ENCODE assay signal across 17 cellular contexts in genomic region chr3:194869482-194870169, GRCh38.
DNase-seq lines count a peak whose midpoint lies in the region; ATAC-seq, FAIRE-seq and TF ChIP-seq lines count a peak whose summit lies in the region.
"Had no signal": no experiment of that assay in that cellular context is flagged by ENCODE, and none has a peak within 500 bp of the region (broad histone marks: within the 10 kb centered on the region; RNA-seq: fewer than 3 reads in every experiment).

No MANE protein-coding gene starts in this region.

- H3K9me2 ChIP-seq in OCI-LY7 (ENCODE audit: insufficient read depth, low read length), result no peaks in the 10 kb centered on the region

- POLR2A ChIA-PET in OCI-LY7 (lab: Charles Lee), result interaction anchor here (0.6 kb wide), 1 partner anchor 344 kb away, joined by 3 read pairs; no protein-coding TSS in a partner anchor
- POLR2A ChIA-PET in endothelial cell of umbilical vein (lab: Charles Lee), result interaction anchor here (1.1 to 1.4 kb wide), 2 partner anchors 10 to 61 kb away, joined by 3 read pairs; no protein-coding TSS in a partner anchor

- 87% methylated on average over 10 of the region's 14 CpGs for WGBS in esophagus muscularis mucosa

- FAIRE-seq in endothelial cell of umbilical vein (lab: Jason Lieb, UNC), result peak; percentile 35
- FAIRE-seq: endometrium had no signal

- peak overlapping the region; percentile 3 for H3K9ac ChIP-seq in endothelial cell of umbilical vein (replicated peaks; ENCODE audit: extremely low read depth, insufficient read depth, low read length)

- H4K20me1 ChIP-seq in OCI-LY7 (ENCODE audit: insufficient read depth, low read length) (no peaks in the 10 kb centered on the region), endothelial cell of umbilical vein (replicated peaks; ENCODE audit: control insufficient read depth, extremely low read depth, insufficient read depth, low read length) (no peaks in the 10 kb centered on the region)

- no peaks in the 10 kb centered on the region for H3K9me1 ChIP-seq in endothelial cell of umbilical vein (replicated peaks; ENCODE audit: control insufficient read depth, extremely low read depth, insufficient read depth, low read length)

- H3K79me2 ChIP-seq in OCI-LY7 (ENCODE audit: insufficient read depth, low read depth, low read length) (no peaks in the 10 kb centered on the region), endothelial cell of umbilical vein (ENCODE audit: control insufficient read depth, insufficient read depth, low read length) (no peaks in the 10 kb centered on the region)

- no peak overlapping the region for H2AFZ ChIP-seq in OCI-LY7 (ENCODE audit: low read length)
- H2AFZ ChIP-seq in endothelial cell of umbilical vein (ENCODE audit: low read depth, low read length), result peak overlapping the region; percentile 10

- no peak overlapping the region for H3K27ac ChIP-seq in OCI-LY7 (ENCODE audit: low read depth, low read length, poor library complexity, severe bottlenecking)
- peak overlapping the region; percentile 73 for H3K27ac ChIP-seq in endothelial cell of umbilical vein (ENCODE audit: insufficient read depth, low read depth, low read length)
- no peak overlapping the region for H3K27ac ChIP-seq in esophagus muscularis mucosa (replicated peaks in 1 of 4)
- H3K27ac ChIP-seq: right lobe of liver, SJCRH30 had no signal

- intact Hi-C loops in OCI-LY7 (cut with micrococcal nuclease; ENCODE audit: unreplicated experiment) (loop anchor here (10.0 kb wide), 1 partner anchor 185 kb away; the partner anchor contains the start of gene FAM43A), endothelial cell of umbilical vein (cut with micrococcal nuclease) (no loop called here), esophagus muscularis mucosa (cut with DNase I) (loop anchor here (5.0 kb wide), 1 partner anchor 182 kb away; the partner anchor contains the start of gene FAM43A)

- H3K4me1 ChIP-seq in OCI-LY7 (ENCODE audit: insufficient read depth, low read length, poor library complexity, severe bottlenecking), result peaks cover 11% of the 10 kb centered on the region
- peaks cover 57% of the 10 kb centered on the region for H3K4me1 ChIP-seq in endothelial cell of umbilical vein (ENCODE audit: control insufficient read depth, extremely low read depth, insufficient read depth, low read length)
- H3K4me1 ChIP-seq in esophagus muscularis mucosa, result peaks cover 38 to 43% (median 40%) of the 10 kb centered on the region in 4 donors

- H3K4me2 ChIP-seq in OCI-LY7 (ENCODE audit: low read length), result no peak overlapping the region
- H3K4me2 ChIP-seq in endothelial cell of umbilical vein (ENCODE audit: insufficient read depth, low read length), result no peak overlapping the region

- TF ChIP-seq POLR2A in endothelial cell of umbilical vein (IDR thresholded peaks at IDR 0.05; ENCODE audit: low read depth, low read length) (no peak), esophagus muscularis mucosa (IDR thresholded peaks at IDR 0.05; ENCODE audit: low read depth) (no peak)

- H3K36me3 ChIP-seq in OCI-LY7 (ENCODE audit: insufficient read depth, low read length) (no peaks in the 10 kb centered on the region), endothelial cell of umbilical vein (ENCODE audit: control insufficient read depth in 2 of 2, extremely low read depth in 1 of 2, insufficient read depth in 2 of 2, low read length in 2 of 2) (no peaks in the 10 kb centered on the region), esophagus muscularis mucosa (no peaks in the 10 kb centered on the region)
- H3K36me3 ChIP-seq: right lobe of liver, SJCRH30 had no signal

- TF ChIP-seq CTCF in OCI-LY7 (conservative IDR thresholded peaks at IDR 0.05; ENCODE audit: low read length) (peak; percentile 28; the same call in 1 of the 2 replicates), endothelial cell of umbilical vein (IDR thresholded peaks at IDR 0.05; ENCODE audit: extremely low read depth in 1 of 2, insufficient read depth in 1 of 2, low read depth in 1 of 2, low read length in 2 of 2) (no peak), retinal pigment epithelial cell (conservative IDR thresholded peaks at IDR 0.05; ENCODE audit: low read depth, low read length) (peak; percentile 9), esophagus muscularis mucosa (IDR thresholded peaks at IDR 0.05) (no peak)

- DNase-seq in DMS53 (lab: John Stamatoyannopoulos, UW), result peak; percentile 19
- DNase-seq in DMS53 treated with DMSO at 0.1 percent for 48 hours (lab: John Stamatoyannopoulos, UW; ENCODE audit: unreplicated experiment), result no peak
- no peak for DNase-seq in OCI-LY7 (ENCODE audit: low spot score)
- peak; percentile 54 for DNase-seq in endothelial cell of umbilical vein (ENCODE audit: low read depth, low spot score)
- DNase-seq in retinal pigment epithelial cell (ENCODE audit: low read depth), result peak; percentile 34
- DNase-seq in esophagus muscularis mucosa (ENCODE audit: extremely low spot score), result no peak
- DNase-seq: 8988T; activated T-cell treated with anti-CD3 and anti-CD28 coated beads, Interleukin-2, amount 50 U/mL, for 48 hours; DND-41; naive thymus-derived CD4-positive, alpha-beta T cell; NCI-H1048; NCI-H524 treated with DMSO at 0.1 percent for 48 hours; right lobe of liver; SJCRH30 had no signal

- no peak for TF ChIP-seq EP300 in esophagus muscularis mucosa (IDR thresholded peaks at IDR 0.05)

- ATAC-seq in HG02623 (IDR thresholded peaks at IDR 0.05; ENCODE audit: unreplicated experiment) (no peak), GM21447 (IDR thresholded peaks at IDR 0.05; ENCODE audit: unreplicated experiment) (no peak)
- ATAC-seq: naive thymus-derived CD4-positive, alpha-beta T cell had no signal

- no peak overlapping the region for H3K4me3 ChIP-seq in OCI-LY7 (ENCODE audit: low read depth, low read length, poor library complexity, severe bottlenecking)
- H3K4me3 ChIP-seq in endothelial cell of umbilical vein (replicated peaks in 1 of 3; ENCODE audit: insufficient read depth in 1 of 3, low read depth in 1 of 3, low read length in 3 of 3), result no peak overlapping the region
- H3K4me3 ChIP-seq in retinal pigment epithelial cell (ENCODE audit: low read length), result no peak overlapping the region
- H3K4me3 ChIP-seq in esophagus muscularis mucosa, result no peak overlapping the region
- H3K4me3 ChIP-seq: right lobe of liver, SJCRH30 had no signal

- BruUV-seq in OCI-LY7 (replicated peaks; lab: Mats Ljungman, UMichigan) (no TSS peak), endothelial cell of umbilical vein (replicated peaks; lab: Mats Ljungman, UMichigan) (no TSS peak)

- CTCF ChIA-PET in OCI-LY7 (lab: Charles Lee; ENCODE audit: unreplicated experiment) (no interaction called here), endothelial cell of umbilical vein (lab: Charles Lee) (interaction anchor here (1.3 kb wide), 1 partner anchor 183 kb away, joined by 4 read pairs; no protein-coding TSS in a partner anchor)

- H3K9me3 ChIP-seq in OCI-LY7 (ENCODE audit: low read length) (no peaks in the 10 kb centered on the region), endothelial cell of umbilical vein (replicated peaks; ENCODE audit: control insufficient read depth, insufficient read depth, low read length) (no peaks in the 10 kb centered on the region), esophagus muscularis mucosa (peaks cover 0 to 5% (median 2%) of the 10 kb centered on the region in 4 donors)
- H3K9me3 ChIP-seq: right lobe of liver, SJCRH30 had no signal

- dilution Hi-C loops in endothelial cell of umbilical vein (cut with MboI; ENCODE audit: extremely low pct_ligation_motif_present, low sequenced_read_pairs), result no loop called here

- H3K27me3 ChIP-seq in endothelial cell of umbilical vein (ENCODE audit: control insufficient read depth in 2 of 2, insufficient read depth in 2 of 2, low read length in 2 of 2) (no peaks in the 10 kb centered on the region), esophagus muscularis mucosa (no peaks in the 10 kb centered on the region)
- H3K27me3 ChIP-seq: right lobe of liver, SJCRH30 had no signal

TF ChIP-seq in endothelial cell of umbilical vein, 7 proteins besides CTCF, POLR2A, EP300 and RAD21:
- TF ChIP-seq GATA2 (IDR thresholded peaks at IDR 0.05; ENCODE audit: insufficient read depth, insufficient read length, low read depth, low read length), result no peak
- peak; percentile 45 for TF ChIP-seq JUN (IDR thresholded peaks at IDR 0.05; ENCODE audit: borderline replicate concordance, insufficient read depth, insufficient read length, low read depth)
- TF ChIP-seq POLR2AphosphoS5 (IDR thresholded peaks at IDR 0.05; ENCODE audit: insufficient read depth, low read depth, low read length), result peak; percentile 38
- no peak for TF ChIP-seq MYC (IDR thresholded peaks at IDR 0.05; ENCODE audit: low read depth, low read length)
- peak; percentile 90 for TF ChIP-seq FOS (IDR thresholded peaks at IDR 0.05; ENCODE audit: borderline replicate concordance, insufficient read depth, low read length)
- TF ChIP-seq EZH2 (IDR thresholded peaks at IDR 0.05; ENCODE audit: borderline replicate concordance, low read depth, low read length, severe bottlenecking), result no peak
- TF ChIP-seq, protein P1, sequence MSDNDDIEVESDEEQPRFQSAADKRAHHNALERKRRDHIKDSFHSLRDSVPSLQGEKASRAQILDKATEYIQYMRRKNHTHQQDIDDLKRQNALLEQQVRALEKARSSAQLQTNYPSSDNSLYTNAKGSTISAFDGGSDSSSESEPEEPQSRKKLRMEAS (IDR thresholded peaks at IDR 0.05; ENCODE audit: insufficient read depth, insufficient read length), result no peak
TF ChIP-seq in endothelial cell of umbilical vein: peak in this region for 3.

Comparison
In these comparisons a context has a peak if more than half of its experiments do, and no peak if none do; other contexts are left out.
1. DNase-seq: peak in DMS53 (single experiment), endothelial cell of umbilical vein (single experiment) and retinal pigment epithelial cell (single experiment); none in DMS53 treated with DMSO at 0.1 percent for 48 hours (single experiment), OCI-LY7 (single experiment) and esophagus muscularis mucosa (single experiment).
2. CTCF ChIP-seq: peak in OCI-LY7 (single experiment) and retinal pigment epithelial cell (single experiment); none in endothelial cell of umbilical vein (0 of 2) and esophagus muscularis mucosa (0 of 3).